ENCODE assay signal across 8 cellular contexts in genomic region chr12:47717443-47718193, GRCh38. TPM values are rescaled to one million over a fixed set of nuclear protein-coding genes. Genes with fewer than 3 reads are reported as not detected.
DNase-seq lines count a peak whose midpoint lies in the region; ATAC-seq, FAIRE-seq and TF ChIP-seq lines count a peak whose summit lies in the region.

No MANE protein-coding gene starts in this region.

- H3K9me2 ChIP-seq in PC-3 (replicated peaks; ENCODE audit: low read length) (no peaks in the 10 kb centered on the region), neural cell (ENCODE audit: insufficient read depth, low read length) (no peaks in the 10 kb centered on the region)

- POLR2A ChIA-PET in PC-3 (lab: Charles Lee; ENCODE audit: unreplicated experiment): no interaction called here

- H3K9ac ChIP-seq in PC-3 (ENCODE audit: low read length): no peak overlapping the region
- H3K9ac ChIP-seq in neural cell (ENCODE audit: low read length): no peak overlapping the region

- H3F3A ChIP-seq in PC-3 (ENCODE audit: low read length, unreplicated experiment) (no peaks in the 10 kb centered on the region), neural cell (ENCODE audit: insufficient read depth, low read length, poor library complexity, severe bottlenecking) (no peaks in the 10 kb centered on the region)

- peak; percentile 98 for DNase-seq in DMS53 treated with DMSO at 0.1 percent for 48 hours (lab: John Stamatoyannopoulos, UW; ENCODE audit: unreplicated experiment)
- DNase-seq in HuH-7.5 (ENCODE audit: low spot score): peak; percentile 90
- peak; percentile 67 for DNase-seq in PC-3
- DNase-seq in activated naive CD4-positive, alpha-beta T cell treated with anti-CD3 and anti-CD28 coated beads, Interleukin-2, amount 50 U/mL, for 72 hours (ENCODE audit: low spot score in 2 of 2): peak in 1 of 2 donors; percentile 68
- DNase-seq in frontal cortex (ENCODE audit: low spot score in 2 of 2): peak; percentile 58 to 82
- DNase-seq in type B pancreatic cell (ENCODE audit: extremely low spot score, unreplicated experiment): no peak

- CTCF ChIA-PET in PC-3 (lab: Charles Lee): no interaction called here

- TF ChIP-seq CTCF in PC-3 (conservative IDR thresholded peaks at IDR 0.05; ENCODE audit: low read depth, low read length) (peak; percentile 78), neural cell (IDR thresholded peaks at IDR 0.05; ENCODE audit: poor library complexity, severe bottlenecking) (peak; percentile 41), type B pancreatic cell (conservative IDR thresholded peaks at IDR 0.05) (peak; percentile 87)

- H3K4me3 Mint-ChIP-seq in type B pancreatic cell: peak overlapping the region; percentile 16

- FAIRE-seq in frontal cortex (lab: Jason Lieb, UNC): no peak

- H3K79me2 ChIP-seq in PC-3 (ENCODE audit: low read length): no peaks in the 10 kb centered on the region
- H3K79me2 ChIP-seq in neural cell (replicated peaks; ENCODE audit: insufficient read depth, low read length): no peaks in the 10 kb centered on the region

- H3K4me2 ChIP-seq in PC-3 (ENCODE audit: low read length) (no peak overlapping the region), neural cell (ENCODE audit: low read length) (no peak overlapping the region)

- peaks cover 13% of the 10 kb centered on the region; the same call in 1 of the 2 replicates for H3K4me1 ChIP-seq in PC-3 (ENCODE audit: insufficient read depth, low read length)

- H2AFZ ChIP-seq in PC-3 (ENCODE audit: low read length) (peak overlapping the region; percentile 52), neural cell (ENCODE audit: low read depth, low read length) (no peak overlapping the region)

- H3K36me3 ChIP-seq in PC-3 (ENCODE audit: low read depth, low read length) (no peaks in the 10 kb centered on the region), neural cell (ENCODE audit: insufficient read depth, low read length) (no peaks in the 10 kb centered on the region)

- no peaks in the 10 kb centered on the region for H3K9me3 ChIP-seq in PC-3 (ENCODE audit: low read length)
- no peaks in the 10 kb centered on the region for H3K9me3 ChIP-seq in neural cell (ENCODE audit: low read length)

- H3K27ac ChIP-seq in PC-3 (ENCODE audit: low read length): no peak overlapping the region
- no peak overlapping the region for H3K27ac ChIP-seq in neural cell (ENCODE audit: low read length)

- H4K20me1 ChIP-seq in PC-3 (ENCODE audit: low read length) (no peaks in the 10 kb centered on the region), neural cell (ENCODE audit: insufficient read depth) (no peaks in the 10 kb centered on the region)

- no peak overlapping the region for H3K4me3 ChIP-seq in PC-3 (ENCODE audit: low read length)
- no peak overlapping the region for H3K4me3 ChIP-seq in neural cell (ENCODE audit: low read length)

- TF ChIP-seq EP300 in neural cell (conservative IDR thresholded peaks at IDR 0.05; ENCODE audit: poor library complexity, severe bottlenecking): no peak

- no peak for TF ChIP-seq RAD21 in neural cell (conservative IDR thresholded peaks at IDR 0.05)

- H3K36me3 Mint-ChIP-seq in activated naive CD4-positive, alpha-beta T cell treated with anti-CD3 and anti-CD28 coated beads, Interleukin-2, amount 50 U/mL, for 72 hours: peaks cover 0 to 4% of the 10 kb centered on the region in 2 donors
- H3K36me3 Mint-ChIP-seq in type B pancreatic cell: peaks cover 4% of the 10 kb centered on the region

- no TSS peak for BruUV-seq in PC-3 (replicated peaks; lab: Mats Ljungman, UMichigan)

- H3K9me3 Mint-ChIP-seq in activated naive CD4-positive, alpha-beta T cell treated with anti-CD3 and anti-CD28 coated beads, Interleukin-2, amount 50 U/mL, for 72 hours: no peaks in the 10 kb centered on the region
- H3K9me3 Mint-ChIP-seq in type B pancreatic cell: no peaks in the 10 kb centered on the region

- ATAC-seq in PC-3: peak; percentile 82
- peak; percentile 59 to 85 for ATAC-seq in activated naive CD4-positive, alpha-beta T cell treated with anti-CD3 and anti-CD28 coated beads, Interleukin-2, amount 50 U/mL, for 72 hours
- ATAC-seq in HG02840 (IDR thresholded peaks at IDR 0.05; ENCODE audit: low FRiP score, unreplicated experiment): no peak

- no peaks in the 10 kb centered on the region for H3K27me3 ChIP-seq in PC-3 (ENCODE audit: low read length)
- no peaks in the 10 kb centered on the region for H3K27me3 ChIP-seq in neural cell (ENCODE audit: insufficient read depth, low read depth, low read length)

- H3K4me1 Mint-ChIP-seq in type B pancreatic cell (ENCODE audit: unreplicated experiment): peaks cover 18% of the 10 kb centered on the region

- intact Hi-C loops in PC-3 (cut with micrococcal nuclease): no loop called here

- peak overlapping the region; percentile 77 to 78 for H3K27ac Mint-ChIP-seq in activated naive CD4-positive, alpha-beta T cell treated with anti-CD3 and anti-CD28 coated beads, Interleukin-2, amount 50 U/mL, for 72 hours
- H3K27ac Mint-ChIP-seq in type B pancreatic cell: peak overlapping the region; percentile 83

- peaks cover 2% of the 10 kb centered on the region for H3K27me3 Mint-ChIP-seq in type B pancreatic cell

TF ChIP-seq in neural cell, 6 proteins besides CTCF, POLR2A, EP300 and RAD21:
- TF ChIP-seq TAF1 (IDR thresholded peaks at IDR 0.05; ENCODE audit: low read depth) (no peak), EZH2 (IDR thresholded peaks at IDR 0.05; ENCODE audit: borderline replicate concordance, insufficient read depth, low read length, poor library complexity, severe bottlenecking) (no peak), MXI1 (conservative IDR thresholded peaks at IDR 0.05; ENCODE audit: poor library complexity, severe bottlenecking) (no peak), POLR2AphosphoS5 (IDR thresholded peaks at IDR 0.05) (no peak), SMC3 (conservative IDR thresholded peaks at IDR 0.05; ENCODE audit: poor library complexity) (no peak), REST (IDR thresholded peaks at IDR 0.05; ENCODE audit: borderline replicate concordance) (no peak)

RNA-seq across cellular contexts. Expression of gene ENDOU, which starts 7.7 kb away (rescaled TPM):
- total RNA-seq in PC-3 (2014; rRNA removed) (not detected in 2 replicates), frontal cortex (not detected), type B pancreatic cell (ENCODE audit: low replicate concordance) (3.7 and 18.9 TPM in 2 replicates)
- total RNA-seq in activated naive CD4-positive, alpha-beta T cell treated with anti-CD3 and anti-CD28 coated beads, Interleukin-2, amount 50 U/mL, for 72 hours: not detected
- polyA plus RNA-seq in neural cell: not detected in 2 replicates
- not detected in 2 replicates for polyA minus RNA-seq in neural cell

RNA-seq across cellular contexts. Expression of gene RPAP3, which starts 11.8 kb away (rescaled TPM):
- total RNA-seq in PC-3 (2014; rRNA removed) (20.3 and 22.1 TPM in 2 replicates), frontal cortex (23.6 TPM), type B pancreatic cell (ENCODE audit: low replicate concordance) (31.7 and 39.9 TPM in 2 replicates)
- 10 to 100 TPM; 41.7 to 53.9 TPM for total RNA-seq in activated naive CD4-positive, alpha-beta T cell treated with anti-CD3 and anti-CD28 coated beads, Interleukin-2, amount 50 U/mL, for 72 hours
- polyA plus RNA-seq in neural cell: 33.8 and 39.7 TPM in 2 replicates
- 44.8 and 46.9 TPM in 2 replicates for polyA minus RNA-seq in neural cell

RNA-seq across cellular contexts. Expression of gene RAPGEF3, which starts 41.1 kb away (rescaled TPM):
- total RNA-seq in PC-3 (2014; rRNA removed) (6.7 and 9.3 TPM in 2 replicates), frontal cortex (7.7 TPM), type B pancreatic cell (ENCODE audit: low replicate concordance) (3.7 and 4.9 TPM in 2 replicates)
- total RNA-seq in activated naive CD4-positive, alpha-beta T cell treated with anti-CD3 and anti-CD28 coated beads, Interleukin-2, amount 50 U/mL, for 72 hours: 1 to 10 TPM; 1.1 to 2.7 TPM
- 0.30 and 1.5 TPM in 2 replicates for polyA plus RNA-seq in neural cell
- 0.23 and 0.49 TPM in 2 replicates for polyA minus RNA-seq in neural cell

RNA-seq across cellular contexts. Expression of gene SLC48A1, which starts 55.4 kb away (rescaled TPM):
- total RNA-seq in PC-3 (2014; rRNA removed) (21.4 and 22.3 TPM in 2 replicates), frontal cortex (8.6 TPM), type B pancreatic cell (ENCODE audit: low replicate concordance) (19.7 and 37.4 TPM in 2 replicates)
- total RNA-seq in activated naive CD4-positive, alpha-beta T cell treated with anti-CD3 and anti-CD28 coated beads, Interleukin-2, amount 50 U/mL, for 72 hours: 1 to 10 TPM; 5.2 to 7.4 TPM
- polyA plus RNA-seq in neural cell: 8.0 and 8.5 TPM in 2 replicates
- polyA minus RNA-seq in neural cell: 9.7 and 11.2 TPM in 2 replicates
